Comparison of ENCODE assay signal across 8 cellular contexts in the genomic region with DNA sequence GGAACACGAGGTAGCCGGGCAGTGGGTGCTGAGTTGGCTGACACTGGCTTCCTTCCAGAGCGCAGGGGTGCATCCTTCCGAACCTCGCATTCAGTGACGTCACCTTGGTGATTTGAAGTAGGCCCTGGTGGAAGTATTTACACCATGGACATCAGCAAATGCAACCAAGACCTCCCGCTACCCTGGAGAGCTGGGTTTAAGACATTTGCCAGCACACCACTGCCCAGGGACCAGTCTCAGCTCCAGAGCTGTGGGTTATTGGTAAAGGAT.
"Had no signal": no experiment of that assay in that cellular context is flagged by ENCODE, and none has a peak within 500 bp of the region (broad histone marks: within the 10 kb centered on the region; RNA-seq: fewer than 3 reads in every experiment).

No MANE protein-coding gene starts in this region.

- H3K27ac ChIP-seq: ascending aorta, esophagus muscularis mucosa, foreskin keratinocyte, heart left ventricle, lower lobe of right lung, pancreas, prostate gland, upper lobe of left lung had no signal

- FAIRE-seq: pancreas had no signal

- H3K36me3 ChIP-seq: ascending aorta, esophagus muscularis mucosa, heart left ventricle, lower lobe of right lung, pancreas, prostate gland, upper lobe of left lung had no signal

- H3K27me3 ChIP-seq: ascending aorta, pancreas, upper lobe of left lung had no signal

- H3K4me3 ChIP-seq: ascending aorta, esophagus muscularis mucosa, heart left ventricle, lower lobe of right lung, pancreas, prostate gland, upper lobe of left lung had no signal

- H3K9me3 ChIP-seq: ascending aorta, esophagus muscularis mucosa, heart left ventricle, lower lobe of right lung, pancreas, prostate gland, upper lobe of left lung had no signal

- H3K4me1 ChIP-seq: ascending aorta, foreskin keratinocyte, heart left ventricle, lower lobe of right lung, pancreas, prostate gland had no signal
